In genomic region chr17:39210093-39210434, GRCh38 we compare ENCODE assay signal across 10 cellular contexts. TPM values are rescaled to one million over a fixed set of nuclear protein-coding genes. Genes with fewer than 3 reads are reported as not detected.
DNase-seq lines count a peak whose midpoint lies in the region; ATAC-seq and TF ChIP-seq lines count a peak whose summit lies in the region.
"Had no signal": no experiment of that assay in that cellular context is flagged by ENCODE, and none has a peak within 500 bp of the region (broad histone marks: within the 10 kb centered on the region; RNA-seq: fewer than 3 reads in every experiment).

No MANE protein-coding gene starts in this region.

- H3K27me3 Mint-ChIP-seq in IgD-negative memory B cell = peaks cover 14% of the 10 kb centered on the region

- no peak for ATAC-seq in GM21786 (IDR thresholded peaks at IDR 0.05; ENCODE audit: unreplicated experiment)

- no peaks in the 10 kb centered on the region for H3K79me2 ChIP-seq in neural cell (replicated peaks; ENCODE audit: insufficient read depth, low read length)

- peaks cover 22% of the 10 kb centered on the region for H3K4me1 ChIP-seq in ectodermal cell (ENCODE audit: control insufficient read depth, insufficient read depth, low read length)

- DNase-seq in AG09309 (ENCODE audit: low read depth) (no peak), NCI-H345 (lab: John Stamatoyannopoulos, UW) (no peak)
- no peak for DNase-seq in stimulated activated CD4-positive, alpha-beta T cell treated with anti-CD3 and anti-CD28 coated beads, Interleukin-4, amount 100 ng/mL, for 24 hours
- DNase-seq in stimulated activated naive CD4-positive, alpha-beta T cell treated with Interleukin-2 at 50 U/mL for 16 hours (lab: John Stamatoyannopoulos, UW) = no peak
- DNase-seq: GF-D8, NCI-H1105 treated with DMSO at 0.1 percent for 48 hours had no signal

- no peak overlapping the region for H3K27ac Mint-ChIP-seq in IgD-negative memory B cell

- no peak for TF ChIP-seq EP300 in neural cell (conservative IDR thresholded peaks at IDR 0.05; ENCODE audit: poor library complexity, severe bottlenecking)

- no peak for TF ChIP-seq CTCF in AG09309 (IDR thresholded peaks at IDR 0.05; ENCODE audit: control insufficient read depth, insufficient read depth, low read depth, low read length, missing control alignments)
- TF ChIP-seq CTCF in neural cell (IDR thresholded peaks at IDR 0.05; ENCODE audit: poor library complexity, severe bottlenecking) = no peak

- no peak for TF ChIP-seq RAD21 in neural cell (conservative IDR thresholded peaks at IDR 0.05)

- no peak overlapping the region for H2AFZ ChIP-seq in neural cell (ENCODE audit: low read depth, low read length)

- no peaks in the 10 kb centered on the region for H3F3A ChIP-seq in neural cell (ENCODE audit: insufficient read depth, low read length, poor library complexity, severe bottlenecking)

- H3K36me3 ChIP-seq in ectodermal cell (ENCODE audit: control insufficient read depth, insufficient read depth, low read length) = peaks cover 2% of the 10 kb centered on the region
- no peaks in the 10 kb centered on the region for H3K36me3 ChIP-seq in neural cell (ENCODE audit: insufficient read depth, low read length)

- H3K36me3 Mint-ChIP-seq in IgD-negative memory B cell = no peaks in the 10 kb centered on the region

- H3K9ac ChIP-seq in neural cell (ENCODE audit: low read length) = peak overlapping the region; percentile 41

- no peaks in the 10 kb centered on the region for H3K9me3 Mint-ChIP-seq in IgD-negative memory B cell

- peaks cover 15 to 23% (median 20%) of the 10 kb centered on the region in 3 donors for H3K4me1 Mint-ChIP-seq in IgD-negative memory B cell

- WGBS in ectodermal cell, 2 experiments = 21% methylated on average over 22 of the region's 22 CpGs

- H3K9me2 ChIP-seq in neural cell (ENCODE audit: insufficient read depth, low read length) = no peaks in the 10 kb centered on the region

- no peak overlapping the region for H3K27ac ChIP-seq in ectodermal cell (ENCODE audit: insufficient read depth, low read depth, low read length, poor library complexity, severe bottlenecking)
- H3K27ac ChIP-seq in neural cell (ENCODE audit: low read length) = no peak overlapping the region

- H3K27me3 ChIP-seq in ectodermal cell (ENCODE audit: control insufficient read depth, insufficient read depth, low read length, poor library complexity, severe bottlenecking) = peaks cover 25% of the 10 kb centered on the region
- peaks cover 10% of the 10 kb centered on the region for H3K27me3 ChIP-seq in neural cell (ENCODE audit: insufficient read depth, low read depth, low read length)

- H3K4me3 Mint-ChIP-seq in IgD-negative memory B cell = peak overlapping the region in 3 of 4 donors; percentile 26 to 90 (median 78)

- H4K20me1 ChIP-seq in neural cell (ENCODE audit: insufficient read depth) = no peaks in the 10 kb centered on the region

- H3K4me3 ChIP-seq in AG09309 (ENCODE audit: control insufficient read depth, low read depth, low read length) = peak overlapping the region; percentile 39
- H3K4me3 ChIP-seq in ectodermal cell (ENCODE audit: insufficient read depth, low read depth, low read length) = peak overlapping the region; percentile 18
- peak overlapping the region; percentile 55 for H3K4me3 ChIP-seq in neural cell (ENCODE audit: low read length)

- H3K4me2 ChIP-seq in neural cell (ENCODE audit: low read length) = no peak overlapping the region

- H3K9me3 ChIP-seq in ectodermal cell (ENCODE audit: control insufficient read depth, low read length) (no peaks in the 10 kb centered on the region), neural cell (ENCODE audit: low read length) (no peaks in the 10 kb centered on the region)

TF ChIP-seq in neural cell, 6 proteins besides CTCF, POLR2A, EP300 and RAD21:
- TF ChIP-seq SMC3 (conservative IDR thresholded peaks at IDR 0.05; ENCODE audit: poor library complexity) (no peak), REST (IDR thresholded peaks at IDR 0.05; ENCODE audit: borderline replicate concordance) (no peak), EZH2 (IDR thresholded peaks at IDR 0.05; ENCODE audit: borderline replicate concordance, insufficient read depth, low read length, poor library complexity, severe bottlenecking) (no peak), TAF1 (IDR thresholded peaks at IDR 0.05; ENCODE audit: low read depth) (no peak), MXI1 (conservative IDR thresholded peaks at IDR 0.05; ENCODE audit: poor library complexity, severe bottlenecking) (no peak), POLR2AphosphoS5 (IDR thresholded peaks at IDR 0.05) (no peak)

RNA-seq across cellular contexts. Expression of gene RPL19, which starts 10.0 kb away (rescaled TPM):
- polyA plus RNA-seq in IgD-negative memory B cell = 3,435 TPM
- 2,712 TPM for polyA plus RNA-seq in ectodermal cell (2013, experiment 1 of 4)
- polyA plus RNA-seq in ectodermal cell (2013, experiment 2 of 4) = 2,640 TPM
- polyA plus RNA-seq in ectodermal cell (2013, experiment 3 of 4) = 3,021 TPM
- polyA plus RNA-seq in ectodermal cell (2013, experiment 4 of 4) = 3,411 TPM
- 1,422 and 1,623 TPM in 2 replicates for polyA plus RNA-seq in neural cell
- polyA minus RNA-seq in neural cell = 512 and 605 TPM in 2 replicates

RNA-seq across cellular contexts. Expression of gene CACNB1, which starts 12.6 kb away (rescaled TPM):
- polyA plus RNA-seq in IgD-negative memory B cell = 0.45 TPM
- polyA plus RNA-seq in ectodermal cell (2013, experiment 1 of 4) = 13.6 TPM
- 9.2 TPM for polyA plus RNA-seq in ectodermal cell (2013, experiment 2 of 4)
- 7.6 TPM for polyA plus RNA-seq in ectodermal cell (2013, experiment 3 of 4)
- polyA plus RNA-seq in ectodermal cell (2013, experiment 4 of 4) = 10.2 TPM
- 18.9 and 29.1 TPM in 2 replicates for polyA plus RNA-seq in neural cell
- 41.4 and 44.1 TPM in 2 replicates for polyA minus RNA-seq in neural cell

RNA-seq across cellular contexts. Expression of gene STAC2, which starts 15.7 kb away (rescaled TPM):
- polyA plus RNA-seq in IgD-negative memory B cell = not detected
- 0.83 TPM for polyA plus RNA-seq in ectodermal cell (2013, experiment 1 of 4)
- polyA plus RNA-seq in ectodermal cell (2013, experiment 2 of 4) = 0.84 TPM
- 1.0 TPM for polyA plus RNA-seq in ectodermal cell (2013, experiment 3 of 4)
- polyA plus RNA-seq in ectodermal cell (2013, experiment 4 of 4) = 0.81 TPM
- not detected in 2 replicates for polyA plus RNA-seq in neural cell
- polyA minus RNA-seq in neural cell = not detected in 2 replicates

RNA-seq across cellular contexts. Expression of gene ARL5C, which starts 44.1 kb away (rescaled TPM):
- not detected for polyA plus RNA-seq in IgD-negative memory B cell
- not detected for polyA plus RNA-seq in ectodermal cell (2013, experiment 1 of 4)
- not detected for polyA plus RNA-seq in ectodermal cell (2013, experiment 2 of 4)
- not detected for polyA plus RNA-seq in ectodermal cell (2013, experiment 3 of 4)
- polyA plus RNA-seq in ectodermal cell (2013, experiment 4 of 4) = not detected
- not detected in 2 replicates for polyA plus RNA-seq in neural cell
- polyA minus RNA-seq in neural cell = 0.23 TPM in 1 of 2 replicates, not detected in the other

RNA-seq across cellular contexts. Expression of gene PLXDC1, which starts 58.6 kb away (rescaled TPM):
- polyA plus RNA-seq in IgD-negative memory B cell (not detected), neural cell (10.0 and 13.5 TPM in 2 replicates)
- polyA plus RNA-seq in ectodermal cell (2013, experiment 1 of 4) = 0.93 TPM
- 0.59 TPM for polyA plus RNA-seq in ectodermal cell (2013, experiment 2 of 4)
- polyA plus RNA-seq in ectodermal cell (2013, experiment 3 of 4) = 0.85 TPM
- polyA plus RNA-seq in ectodermal cell (2013, experiment 4 of 4) = 2.8 TPM
- polyA minus RNA-seq in neural cell = 6.3 and 8.2 TPM in 2 replicates

Comparison
In these comparisons a context has a peak if more than half of its experiments do, and no peak if none do; other contexts are left out.
1. RNA of gene CACNB1, which starts 12.6 kb away (polyA plus RNA-seq): 18.9 to 29.1 TPM in neural cell; 0.45 TPM in IgD-negative memory B cell (single experiment); every median in the first group is over 10 times any median in the second.
2. Peak in every context shown above with its lines, with median percentiles within 50 percentile points of each other: H3K4me3 ChIP-seq.